Comparison of ENCODE assay signal across 10 cellular contexts in the genomic region with DNA sequence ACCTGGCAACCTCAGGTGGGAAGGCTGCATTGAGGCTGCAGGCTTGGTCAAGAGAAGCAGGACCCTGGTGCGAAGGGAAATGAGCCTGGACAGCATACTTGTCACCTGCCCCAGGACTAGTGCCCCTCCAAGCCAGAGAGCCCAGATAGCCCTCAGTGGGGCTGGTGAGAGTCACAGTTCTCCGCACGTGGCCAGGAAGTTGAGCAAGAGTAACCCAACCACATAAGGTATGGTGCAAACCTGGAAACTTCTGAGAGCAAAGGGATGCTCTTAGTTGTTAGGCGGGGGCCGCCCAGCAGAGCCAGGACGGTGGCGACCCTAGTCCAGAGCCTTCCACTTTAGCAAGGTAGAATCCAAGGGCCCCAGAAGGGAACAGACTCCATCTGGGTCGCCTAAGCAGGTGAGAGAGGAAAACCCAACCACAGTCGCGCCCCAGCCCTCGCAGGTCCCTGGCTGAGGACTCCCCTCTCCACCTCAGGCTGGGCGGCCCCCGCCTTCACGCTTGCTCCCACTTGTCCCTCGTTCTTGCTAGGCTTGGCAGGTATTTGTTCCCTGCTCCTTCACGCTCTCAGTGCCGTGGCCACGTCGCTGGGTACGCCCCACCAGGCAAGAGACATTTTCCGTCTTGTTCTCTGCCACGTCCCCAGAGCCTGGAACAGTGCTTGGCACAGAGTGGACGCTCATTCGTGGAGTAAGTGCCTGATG. TPM values are rescaled to one million over a fixed set of nuclear protein-coding genes. Genes with fewer than 3 reads are reported as not detected.
DNase-seq lines count a peak whose midpoint lies in the region; ATAC-seq, FAIRE-seq and TF ChIP-seq lines count a peak whose summit lies in the region.
"Had no signal": no experiment of that assay in that cellular context is flagged by ENCODE, and none has a peak within 500 bp of the region (broad histone marks: within the 10 kb centered on the region; RNA-seq: fewer than 3 reads in every experiment).

No MANE protein-coding gene starts in this region.

- peak overlapping the region; percentile 97 for H2AFZ ChIP-seq in MM.1S (ENCODE audit: low read length)
- peak overlapping the region; percentile 87 for H2AFZ ChIP-seq in H1 (ENCODE audit: low read length)

- peak overlapping the region; percentile 75; the same call in 1 of the 2 replicates for H4K8ac ChIP-seq in H1 (ENCODE audit: extremely low read depth, insufficient read depth, low read length)

- H3K9ac ChIP-seq in MM.1S (ENCODE audit: low read length) (no peak overlapping the region), H1 (replicated peaks in 1 of 4; ENCODE audit: extremely low read depth in 1 of 4, low read depth in 3 of 4, low read length in 3 of 4) (no peak overlapping the region)

- no peaks in the 10 kb centered on the region for H3K36me3 ChIP-seq in MM.1S (replicated peaks; ENCODE audit: insufficient read depth, low read length)
- H3K36me3 ChIP-seq in H1 (ENCODE audit: control insufficient read depth in 2 of 4, insufficient read depth in 4 of 4, low read length in 3 of 4), result peaks cover 0 to 11% (median 0%) of the 10 kb centered on the region in 4 experiments; a peak in 3 of 8 replicates

- H3K4me1 Mint-ChIP-seq in nephron, result peaks cover 19% of the 10 kb centered on the region

- no peak overlapping the region for H3K18ac ChIP-seq in H1 (ENCODE audit: extremely low read depth, low read length)

- no peak for DNase-seq in MM.1S
- no peak for DNase-seq in H1 (ENCODE audit: low read depth in 1 of 2, low spot score in 2 of 2)
- no peak for DNase-seq in C1 segment of cervical spinal cord (lab: John Stamatoyannopoulos, UW)
- DNase-seq in H54 (ENCODE audit: insufficient read length, low spot score), result no peak

- H3K4me3 Mint-ChIP-seq in nephron, result peak overlapping the region; percentile 100

- no peak overlapping the region; the same call in 1 of the 2 replicates for H2BK5ac ChIP-seq in H1 (ENCODE audit: low read depth, low read length)

- H2BK20ac ChIP-seq in H1 (ENCODE audit: low read length), result no peak overlapping the region; the same call in 1 of the 2 replicates

- 88% methylated on average over 24 of the region's 24 CpGs; no CpG with 5 or more reads in 1 of the 2 experiments for WGBS in H1 (ENCODE audit: extremely low coverage in 1 of 2, insufficient coverage in 1 of 2, insufficient read length in 1 of 2, insufficient replicate concordance in 2 of 2, low coverage in 1 of 2, low lambda C conversion rate in 2 of 2, missing lambda C conversion rate in 1 of 2), 2 experiments

- TF ChIP-seq EP300 in H1 (IDR thresholded peaks at IDR 0.05; ENCODE audit: borderline replicate concordance in 1 of 2, low read depth in 2 of 2, low read length in 2 of 2), result no peak

- H4K20me1 ChIP-seq in MM.1S (ENCODE audit: insufficient read depth, low read length), result no peaks in the 10 kb centered on the region
- H4K20me1 ChIP-seq in H1 (replicated peaks in 1 of 2; ENCODE audit: control insufficient read depth in 1 of 2, insufficient read depth in 2 of 2, low read length in 2 of 2), result peaks cover 0 to 2% of the 10 kb centered on the region in 2 experiments

- H3K4me1 ChIP-seq in MM.1S (ENCODE audit: low read length), result peaks cover 25% of the 10 kb centered on the region
- peaks cover 3 to 14% (median 7%) of the 10 kb centered on the region in 4 experiments; a peak in 6 of 7 replicates for H3K4me1 ChIP-seq in H1 (replicated peaks in 1 of 4; ENCODE audit: control insufficient read depth in 3 of 4, insufficient read depth in 4 of 4, low read length in 3 of 4)

- TF ChIP-seq CTCF in C4-2B (conservative IDR thresholded peaks at IDR 0.05) (no peak), MM.1S (IDR thresholded peaks at IDR 0.05; ENCODE audit: low read length) (no peak), H1 (IDR thresholded peaks at IDR 0.05; ENCODE audit: control extremely low read depth in 1 of 3, insufficient read depth in 1 of 3, low read depth in 1 of 3, low read length in 3 of 3) (no peak), nephron (IDR thresholded peaks at IDR 0.05; ENCODE audit: unreplicated experiment in 3 of 3) (no peak)

- no peak overlapping the region for H3K23ac ChIP-seq in H1 (ENCODE audit: insufficient read length)

- H2BK120ac ChIP-seq in H1 (replicated peaks; ENCODE audit: low read depth, low read length), result no peak overlapping the region

- peaks cover 16% of the 10 kb centered on the region for H3K36me3 Mint-ChIP-seq in nephron (ENCODE audit: low read depth)

- FAIRE-seq in H1 (lab: Jason Lieb, UNC) (no peak), H54 (lab: Jason Lieb, UNC) (no peak)

- TF ChIP-seq POLR2A in H1 (IDR thresholded peaks at IDR 0.05; ENCODE audit: control extremely low read depth in 1 of 2, low read depth in 2 of 2, low read length in 2 of 2), result no peak
- TF ChIP-seq POLR2A in H54 (IDR thresholded peaks at IDR 0.05; ENCODE audit: low read depth, low read length), result no peak

- H3K27me3 ChIP-seq in MM.1S (replicated peaks; ENCODE audit: insufficient read depth, low read length) (no peaks in the 10 kb centered on the region), H1 (replicated peaks in 1 of 4; ENCODE audit: control insufficient read depth in 3 of 4, extremely low read depth in 1 of 4, insufficient read depth in 3 of 4, low read length in 3 of 4) (peaks cover 0 to 8% (median 2%) of the 10 kb centered on the region in 4 experiments; a peak in 3 of 7 replicates)

- H3K56ac ChIP-seq in H1 (replicated peaks; ENCODE audit: insufficient read length, low read depth, low read length), result no peak overlapping the region

- H4K91ac ChIP-seq in H1 (replicated peaks; ENCODE audit: insufficient read length, low read length), result no peak overlapping the region

- peaks cover 3% of the 10 kb centered on the region; the same call in 1 of the 2 replicates for H3K79me1 ChIP-seq in H1 (ENCODE audit: low read depth, low read length)

- H3K27ac Mint-ChIP-seq in nephron, result peak overlapping the region; percentile 75 to 97 (median 96)

- H3K27me3 Mint-ChIP-seq in nephron (ENCODE audit: low read depth), result peaks cover 18% of the 10 kb centered on the region

- H3K9me3 ChIP-seq in MM.1S (replicated peaks; ENCODE audit: insufficient read depth, low read length), result no peaks in the 10 kb centered on the region
- no peaks in the 10 kb centered on the region for H3K9me3 ChIP-seq in H1 (ENCODE audit: insufficient read depth in 2 of 2, low read depth in 1 of 2, low read length in 1 of 2)

- CTCF ChIA-PET in H1 (lab: Charles Lee; ENCODE audit: partially characterized antibody), result interaction anchor here (0.6 to 20.6 kb wide), 32 partner anchors 12 to 887 kb away, joined by 3 to 619 read pairs (median 6); a partner anchor contains a TSS

- H3K4me2 ChIP-seq in MM.1S (ENCODE audit: low read depth, low read length), result peak overlapping the region; percentile 75; the same call in 1 of the 2 replicates
- H3K4me2 ChIP-seq in H1 (ENCODE audit: insufficient read depth in 1 of 2, low read depth in 2 of 2, low read length in 2 of 2), result peak overlapping the region; percentile 42 to 80

- POLR2A ChIA-PET in H1 (lab: Charles Lee; ENCODE audit: partially characterized antibody), result interaction anchor here (0.7 to 3.7 kb wide), 8 partner anchors 8 to 130 kb away, joined by 3 to 49 read pairs (median 5); a partner anchor contains a TSS

- H3K4me3 ChIP-seq in MM.1S (ENCODE audit: low read length) (no peak overlapping the region), H1 (ENCODE audit: extremely low read depth in 1 of 4, insufficient read depth in 2 of 4, low read depth in 3 of 4, low read length in 4 of 4) (peak overlapping the region in 2 of 4 experiments; percentile 14 to 88; a peak in 4 of 8 replicates)
- H3K4me3 ChIP-seq: lung had no signal

- no peak overlapping the region for H3K4ac ChIP-seq in H1 (replicated peaks; ENCODE audit: insufficient read length, low read depth, low read length)

- peak overlapping the region; percentile 71; the same call in 1 of the 2 replicates for H2BK12ac ChIP-seq in H1 (ENCODE audit: low read depth, low read length)

- no peak overlapping the region for H3K14ac ChIP-seq in H1 (ENCODE audit: insufficient read length)

- peak overlapping the region; percentile 85; the same call in 1 of the 2 replicates for H3K27ac ChIP-seq in C4-2B
- H3K27ac ChIP-seq in MM.1S (ENCODE audit: low read length), result no peak overlapping the region
- no peak overlapping the region for H3K27ac ChIP-seq in H1 (ENCODE audit: low read depth, low read length)

- no peak for TF ChIP-seq RAD21 in H1 (IDR thresholded peaks at IDR 0.05 in 1 of 2, conservative IDR thresholded peaks at IDR 0.05 in 1 of 2; ENCODE audit: low read depth in 2 of 2, low read length in 2 of 2)

- H3K9me3 Mint-ChIP-seq in nephron, result no peaks in the 10 kb centered on the region

- H3F3A ChIP-seq in MM.1S (ENCODE audit: insufficient read depth, low read length), result peaks cover 9% of the 10 kb centered on the region

- no peaks in the 10 kb centered on the region for H3K9me2 ChIP-seq in MM.1S (replicated peaks; ENCODE audit: insufficient read depth, low read length)

- H2AK5ac ChIP-seq in H1 (ENCODE audit: low read depth, low read length), result no peak overlapping the region

- H2BK15ac ChIP-seq in H1 (ENCODE audit: low read length), result peak overlapping the region; percentile 89; the same call in 1 of the 2 replicates

- H3K23me2 ChIP-seq in H1 (ENCODE audit: low read depth, low read length), result peaks cover 5% of the 10 kb centered on the region; the same call in 1 of the 2 replicates

- H4K5ac ChIP-seq in H1 (ENCODE audit: insufficient read length, low read depth, low read length), result no peak overlapping the region

- H3K79me2 ChIP-seq in MM.1S (ENCODE audit: low read length), result peaks cover 19% of the 10 kb centered on the region
- H3K79me2 ChIP-seq in H1 (ENCODE audit: control insufficient read depth in 1 of 2, insufficient read depth in 2 of 2, low read length in 2 of 2), result peaks cover 0 to 12% of the 10 kb centered on the region in 2 experiments; a peak in 3 of 4 replicates

- ATAC-seq in GM18502 (IDR thresholded peaks at IDR 0.05; ENCODE audit: poor library complexity, unreplicated experiment) (no peak), HG02571 (IDR thresholded peaks at IDR 0.05; ENCODE audit: unreplicated experiment) (no peak)

RNA-seq across cellular contexts. Expression of a gene that starts 1.1 kb away (rescaled TPM):
- total RNA-seq in H1 (2021; fragmentation: NEBNext Ultra II Directional; extraction: Animal tissue kit (Norgen Biotek cat#: 25700)), result 31.9 and 32.7 TPM in 2 replicates
- 28.9 and 32.9 TPM in 2 replicates for polyA plus RNA-seq in H1 (2011; rRNA removed)
- polyA plus RNA-seq in H1 (2011; cell fraction: cytosol; rRNA removed), result 27.4 TPM
- polyA plus RNA-seq in H1 (2011; cell fraction: nucleus; rRNA removed), result 35.6 TPM
- polyA plus RNA-seq in H1 (2012, experiment 1 of 2), result 19.1 to 31.3 TPM (median 29.5 TPM) in 4 replicates
- 32.6 TPM for polyA plus RNA-seq in H1 (2012, experiment 2 of 2)
- polyA plus RNA-seq in H1 (2013, experiment 1 of 2), result 12.6 TPM
- 11.3 TPM for polyA plus RNA-seq in H1 (2013, experiment 2 of 2)
- 65.4 and 80.3 TPM in 2 replicates for polyA minus RNA-seq in H1 (2011; rRNA and poly(A)+ RNA removed)
- 39.1 TPM for polyA minus RNA-seq in H1 (2011; cell fraction: cytosol; rRNA and poly(A)+ RNA removed)
- 31.4 TPM for polyA minus RNA-seq in H1 (2011; cell fraction: nucleus; rRNA and poly(A)+ RNA removed)

RNA-seq across cellular contexts. Expression of a gene that starts 19.1 kb away (rescaled TPM):
- total RNA-seq in H1 (2021; fragmentation: NEBNext Ultra II Directional; extraction: Animal tissue kit (Norgen Biotek cat#: 25700)), result 2.4 and 2.7 TPM in 2 replicates
- polyA plus RNA-seq in H1 (2011; rRNA removed), result 1.5 and 2.2 TPM in 2 replicates
- 2.8 TPM for polyA plus RNA-seq in H1 (2011; cell fraction: cytosol; rRNA removed)
- polyA plus RNA-seq in H1 (2011; cell fraction: nucleus; rRNA removed), result 2.0 TPM
- 3.6 to 3.9 TPM (median 3.7 TPM) in 4 replicates for polyA plus RNA-seq in H1 (2012, experiment 1 of 2)
- 2.3 TPM for polyA plus RNA-seq in H1 (2012, experiment 2 of 2)
- polyA plus RNA-seq in H1 (2013, experiment 1 of 2), result 1.5 TPM
- 1.4 TPM for polyA plus RNA-seq in H1 (2013, experiment 2 of 2)
- polyA minus RNA-seq in H1 (2011; rRNA and poly(A)+ RNA removed), result 1.3 and 1.5 TPM in 2 replicates
- 2.4 TPM for polyA minus RNA-seq in H1 (2011; cell fraction: cytosol; rRNA and poly(A)+ RNA removed)
- 2.9 TPM for polyA minus RNA-seq in H1 (2011; cell fraction: nucleus; rRNA and poly(A)+ RNA removed)
- total RNA-seq: LHCN-M2 had no signal

RNA-seq across cellular contexts. Expression of a gene that starts 36.0 kb away (rescaled TPM):
- 0.48 and 0.60 TPM in 2 replicates for total RNA-seq in H1 (2021; fragmentation: NEBNext Ultra II Directional; extraction: Animal tissue kit (Norgen Biotek cat#: 25700))
- 0.22 and 0.23 TPM in 2 replicates for polyA plus RNA-seq in H1 (2011; rRNA removed)
- polyA plus RNA-seq in H1 (2011; cell fraction: cytosol; rRNA removed), result 0.21 TPM
- polyA plus RNA-seq in H1 (2011; cell fraction: nucleus; rRNA removed), result 1.0 TPM
- 0.12 to 0.18 TPM (median 0.17 TPM) in 3 of 4 replicates, not detected in the other for polyA plus RNA-seq in H1 (2012, experiment 1 of 2)
- 0.16 TPM for polyA plus RNA-seq in H1 (2012, experiment 2 of 2)
- 0.20 TPM for polyA plus RNA-seq in H1 (2013, experiment 1 of 2)
- 0.20 TPM for polyA plus RNA-seq in H1 (2013, experiment 2 of 2)
- 0.27 and 0.85 TPM in 2 replicates for polyA minus RNA-seq in H1 (2011; rRNA and poly(A)+ RNA removed)
- not detected for polyA minus RNA-seq in H1 (2011; cell fraction: cytosol; rRNA and poly(A)+ RNA removed)
- 2.5 TPM for polyA minus RNA-seq in H1 (2011; cell fraction: nucleus; rRNA and poly(A)+ RNA removed)

RNA-seq across cellular contexts. Expression of a gene that starts 49.3 kb away (rescaled TPM):
- 117 TPM in 2 replicates for total RNA-seq in H1 (2021; fragmentation: NEBNext Ultra II Directional; extraction: Animal tissue kit (Norgen Biotek cat#: 25700))
- polyA plus RNA-seq in H1 (2011; rRNA removed), result 155 and 266 TPM in 2 replicates
- polyA plus RNA-seq in H1 (2011; cell fraction: cytosol; rRNA removed), result 84.0 TPM
- polyA plus RNA-seq in H1 (2011; cell fraction: nucleus; rRNA removed), result 163 TPM
- polyA plus RNA-seq in H1 (2012, experiment 1 of 2), result 64.9 to 131 TPM (median 112 TPM) in 4 replicates
- polyA plus RNA-seq in H1 (2012, experiment 2 of 2), result 126 TPM
- polyA plus RNA-seq in H1 (2013, experiment 1 of 2), result 164 TPM
- 165 TPM for polyA plus RNA-seq in H1 (2013, experiment 2 of 2)
- 85.9 and 106 TPM in 2 replicates for polyA minus RNA-seq in H1 (2011; rRNA and poly(A)+ RNA removed)
- 91.7 TPM for polyA minus RNA-seq in H1 (2011; cell fraction: cytosol; rRNA and poly(A)+ RNA removed)
- 80.2 TPM for polyA minus RNA-seq in H1 (2011; cell fraction: nucleus; rRNA and poly(A)+ RNA removed)
- total RNA-seq: LHCN-M2 had no signal
